8 cellular contexts compared by ENCODE assay signal in the genomic region with DNA sequence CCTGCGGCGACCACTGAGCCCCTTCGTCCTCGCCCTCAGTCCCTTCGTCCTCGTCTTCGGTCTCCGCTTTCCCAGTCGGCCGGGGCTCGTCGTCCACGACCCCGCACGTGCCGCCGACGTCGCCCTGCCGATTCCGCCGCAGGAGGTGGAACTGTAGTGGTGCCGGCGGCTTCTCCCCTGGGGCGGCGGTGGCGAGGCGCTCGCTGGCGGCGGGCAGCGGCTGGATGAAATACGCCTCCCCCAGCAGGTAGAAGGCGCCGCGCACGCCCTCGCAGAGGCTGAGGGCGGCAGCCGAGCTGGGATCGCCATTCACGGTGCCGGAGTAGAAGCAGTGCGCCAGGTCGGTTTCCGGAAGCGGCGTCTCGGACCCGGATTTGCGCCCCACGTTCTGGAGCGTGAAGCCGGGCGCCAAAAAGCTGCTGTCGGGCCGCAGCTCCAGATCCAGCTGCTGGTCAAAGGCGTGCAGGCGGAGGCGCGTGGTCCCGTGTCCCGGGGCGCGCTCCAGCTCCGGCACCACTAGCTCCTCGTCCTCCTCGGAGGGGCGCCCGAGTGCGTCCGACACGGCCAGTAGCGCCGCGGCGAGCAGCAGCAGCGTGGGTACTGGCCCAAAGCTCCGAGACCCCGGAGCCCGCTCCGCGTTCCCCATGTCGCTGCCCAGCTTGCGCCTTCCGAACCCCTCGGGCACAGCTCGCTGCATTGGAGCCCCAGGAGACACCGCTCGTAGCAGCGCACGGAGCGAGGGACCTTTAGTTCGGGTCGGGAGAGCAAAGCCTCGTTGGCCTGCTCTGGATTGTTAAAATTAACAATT. TPM values are rescaled to one million over a fixed set of nuclear protein-coding genes. Genes with fewer than 3 reads are reported as not detected.
DNase-seq lines count a peak whose midpoint lies in the region; ATAC-seq, FAIRE-seq and TF ChIP-seq lines count a peak whose summit lies in the region.

No MANE protein-coding gene starts in this region.

- H2AFZ ChIP-seq in OCI-LY7 (ENCODE audit: low read length), result no peak overlapping the region

- no peak overlapping the region for H3K27ac Mint-ChIP-seq in dendritic cell treated with granulocyte-macrophage colony-stimulating factor and Interleukin-4, amounts not matched to agents 40 ng/mL and 50 ng/mL, for 4 days

- H3K9me3 ChIP-seq in left lung, result no peaks in the 10 kb centered on the region
- H3K9me3 ChIP-seq in OCI-LY7 (ENCODE audit: low read length), result no peaks in the 10 kb centered on the region

- H3K27me3 Mint-ChIP-seq in dendritic cell treated with granulocyte-macrophage colony-stimulating factor and Interleukin-4, amounts not matched to agents 40 ng/mL and 50 ng/mL, for 4 days, result peaks cover 62% of the 10 kb centered on the region

- H3K27ac ChIP-seq in left lung (peak overlapping the region; percentile 84 to 90), OCI-LY7 (ENCODE audit: low read depth, low read length, poor library complexity, severe bottlenecking) (no peak overlapping the region)

- peaks cover 44% of the 10 kb centered on the region for H3K4me1 Mint-ChIP-seq in dendritic cell treated with granulocyte-macrophage colony-stimulating factor and Interleukin-4, amounts not matched to agents 40 ng/mL and 50 ng/mL, for 4 days (ENCODE audit: low read depth)

- intact Hi-C loops in dendritic cell treated with granulocyte-macrophage colony-stimulating factor and Interleukin-4, amounts not matched to agents 40 ng/mL and 50 ng/mL, for 4 days (cut with micrococcal nuclease), result loop anchor here (10.0 kb wide), 1 partner anchor 960 kb away; no protein-coding TSS in a partner anchor
- intact Hi-C loops in left lung (cut with DNase I) (loop anchor here in 1 of 2 donors (5.0 kb wide), 1 partner anchor 853 kb away; no protein-coding TSS in a partner anchor), OCI-LY7 (cut with micrococcal nuclease; ENCODE audit: unreplicated experiment) (no loop called here)

- CTCF ChIA-PET in OCI-LY7 (lab: Charles Lee; ENCODE audit: unreplicated experiment), result no interaction called here

- POLR2A ChIA-PET in OCI-LY7 (lab: Charles Lee), result no interaction called here

- H3K79me2 ChIP-seq in OCI-LY7 (ENCODE audit: insufficient read depth, low read depth, low read length), result no peaks in the 10 kb centered on the region

- peak overlapping the region; percentile 43 to 83 for H3K4me3 ChIP-seq in left lung
- H3K4me3 ChIP-seq in OCI-LY7 (ENCODE audit: low read depth, low read length, poor library complexity, severe bottlenecking), result no peak overlapping the region

- BruUV-seq in OCI-LY7 (replicated peaks; lab: Mats Ljungman, UMichigan), result no TSS peak

- peak overlapping the region; percentile 65 for H3K4me3 Mint-ChIP-seq in dendritic cell treated with granulocyte-macrophage colony-stimulating factor and Interleukin-4, amounts not matched to agents 40 ng/mL and 50 ng/mL, for 4 days

- H3K4me1 ChIP-seq in left lung (peaks cover 12 to 35% of the 10 kb centered on the region in 2 donors), OCI-LY7 (ENCODE audit: insufficient read depth, low read length, poor library complexity, severe bottlenecking) (no peaks in the 10 kb centered on the region)

- DNase-seq in H54 (ENCODE audit: insufficient read length, low spot score), result no peak
- DNase-seq in OCI-M1 (lab: John Stamatoyannopoulos, UW), result peak; percentile 71
- DNase-seq in left lung, result peak; percentile 48 to 81
- peak; percentile 12 for DNase-seq in stimulated activated naive CD8-positive, alpha-beta T cell treated with anti-CD3 and anti-CD28 coated beads, Interleukin-15, Interleukin-2, amounts not matched to agents 100 U/mL and 50 U/mL, for 24 hours
- no peak for DNase-seq in OCI-LY7 (ENCODE audit: low spot score)
- no peak for DNase-seq in DMS79 (lab: John Stamatoyannopoulos, UW)
- no peak for DNase-seq in SHP77 (lab: John Stamatoyannopoulos, UW)

- H3K36me3 ChIP-seq in left lung (peaks cover 0 to 27% of the 10 kb centered on the region in 2 donors), OCI-LY7 (ENCODE audit: insufficient read depth, low read length) (no peaks in the 10 kb centered on the region)

- H3K9me3 Mint-ChIP-seq in dendritic cell treated with granulocyte-macrophage colony-stimulating factor and Interleukin-4, amounts not matched to agents 40 ng/mL and 50 ng/mL, for 4 days, result no peaks in the 10 kb centered on the region

- ATAC-seq in left lung, result peak; percentile 38
- ATAC-seq in stimulated activated naive CD8-positive, alpha-beta T cell treated with anti-CD3 and anti-CD28 coated beads, Interleukin-15, Interleukin-2, amounts not matched to agents 100 U/mL and 50 U/mL, for 24 hours, result peak; percentile 20

- peaks cover 0 to 74% of the 10 kb centered on the region in 2 donors for H3K27me3 ChIP-seq in left lung

- no peak overlapping the region for H3K4me2 ChIP-seq in OCI-LY7 (ENCODE audit: low read length)

- no peaks in the 10 kb centered on the region for H4K20me1 ChIP-seq in OCI-LY7 (ENCODE audit: insufficient read depth, low read length)

- peak; percentile 37 for TF ChIP-seq POLR2A in H54 (IDR thresholded peaks at IDR 0.05; ENCODE audit: low read depth, low read length)

- no peak for FAIRE-seq in H54 (lab: Jason Lieb, UNC)

- TF ChIP-seq CTCF in left lung (IDR thresholded peaks at IDR 0.05) (peak in 1 of 2 donors; percentile 10), OCI-LY7 (conservative IDR thresholded peaks at IDR 0.05; ENCODE audit: low read length) (no peak)

- H3K36me3 Mint-ChIP-seq in dendritic cell treated with granulocyte-macrophage colony-stimulating factor and Interleukin-4, amounts not matched to agents 40 ng/mL and 50 ng/mL, for 4 days (ENCODE audit: low read depth), result no peaks in the 10 kb centered on the region

- H3K9me2 ChIP-seq in OCI-LY7 (ENCODE audit: insufficient read depth, low read length), result no peaks in the 10 kb centered on the region

RNA-seq across cellular contexts. Expression of a gene that starts 0.7 kb away (rescaled TPM):
- total RNA-seq in left lung (100 to 1,000 TPM in 1 of 2 donors, 10 to 100 TPM in 1; 54.2 to 101 TPM), OCI-LY7 (2022) (not detected in 2 replicates)
- total RNA-seq in OCI-LY7 (2014; rRNA removed; shearing (Covaris generic)), result not detected in 2 replicates

Comparison
In these comparisons a context has a peak if more than half of its experiments do, and no peak if none do; other contexts are left out.
1. DNase-seq: peak in OCI-M1 (single experiment), left lung (2 of 2) and stimulated activated naive CD8-positive, alpha-beta T cell treated with anti-CD3 and anti-CD28 coated beads, Interleukin-15, Interleukin-2, amounts not matched to agents 100 U/mL and 50 U/mL, for 24 hours (single experiment); none in H54 (single experiment), OCI-LY7 (single experiment), DMS79 (single experiment) and SHP77 (0 of 2).
2. RNA of a gene that starts 0.7 kb away (total RNA-seq): 54.2 to 101 TPM in left lung; not detected in OCI-LY7; every median in the first group is over 10 times any median in the second.